Comparison of ENCODE assay signal across 9 cellular contexts in genomic region chr2:109143214-109144187, GRCh38. TPM values are rescaled to one million over a fixed set of nuclear protein-coding genes. Genes with fewer than 3 reads are reported as not detected.
DNase-seq lines count a peak whose midpoint lies in the region; ATAC-seq lines count a peak whose summit lies in the region.
"Had no signal": no experiment of that assay in that cellular context is flagged by ENCODE, and none has a peak within 500 bp of the region (broad histone marks: within the 10 kb centered on the region; RNA-seq: fewer than 3 reads in every experiment).

No MANE protein-coding gene starts in this region.

- H3K36me3 Mint-ChIP-seq in T-cell, result no peaks in the 10 kb centered on the region
- H3K36me3 Mint-ChIP-seq in activated naive CD8-positive, alpha-beta T cell treated with anti-CD3 and anti-CD28 coated beads, Interleukin-2, amount 50 U/mL, for 24 hours (ENCODE audit: low read depth), result no peaks in the 10 kb centered on the region

- no peak overlapping the region for H3K27ac Mint-ChIP-seq in T-cell
- H3K27ac Mint-ChIP-seq in activated naive CD8-positive, alpha-beta T cell treated with anti-CD3 and anti-CD28 coated beads, Interleukin-2, amount 50 U/mL, for 24 hours, result no peak overlapping the region

- POLR2A ChIA-PET in T-cell (lab: Charles Lee), result no interaction called here

- H3K4me1 Mint-ChIP-seq in T-cell, result peaks cover 31 to 40% (median 35%) of the 10 kb centered on the region in 3 donors
- peaks cover 40% of the 10 kb centered on the region for H3K4me1 Mint-ChIP-seq in activated naive CD8-positive, alpha-beta T cell treated with anti-CD3 and anti-CD28 coated beads, Interleukin-2, amount 50 U/mL, for 24 hours

- CTCF ChIA-PET in T-cell (lab: Charles Lee), result interaction anchor here in 1 of 2 donors (1.0 to 1.1 kb wide), 2 partner anchors 32 to 111 kb away, joined by 3 to 5 read pairs; no protein-coding TSS in a partner anchor

- in situ Hi-C loops in KBM-7 (cut with MboI; ENCODE audit: low pct_unique_long_range_greater_than_20kb, low sequenced_read_pairs), result loop anchor here (25.0 kb wide), 1 partner anchor 369 kb away; no protein-coding TSS in a partner anchor

- peaks cover 3 to 16% of the 10 kb centered on the region in 2 donors for H3K27me3 Mint-ChIP-seq in T-cell
- H3K27me3 Mint-ChIP-seq in activated naive CD8-positive, alpha-beta T cell treated with anti-CD3 and anti-CD28 coated beads, Interleukin-2, amount 50 U/mL, for 24 hours, result peaks cover 4% of the 10 kb centered on the region

- DNase-seq in EH (ENCODE audit: low read depth), result peak; percentile 21
- DNase-seq in T-cell, result peak in 33 of 34 experiments; percentile 24 to 77 (median 58)
- peak; percentile 23 for DNase-seq in activated naive CD8-positive, alpha-beta T cell treated with anti-CD3 and anti-CD28 coated beads, Interleukin-2, amount 50 U/mL, for 24 hours
- DNase-seq in KBM-7, result no peak
- DNase-seq in NCI-H69 (lab: John Stamatoyannopoulos, UW), result no peak
- DNase-seq in OCI-M1 (lab: John Stamatoyannopoulos, UW), result no peak
- DNase-seq in posterior cingulate gyrus, result no peak
- DNase-seq: ovary had no signal

- intact Hi-C loops in posterior cingulate gyrus (cut with DNase I), result no loop called here

- ATAC-seq in GM21825 (IDR thresholded peaks at IDR 0.05; ENCODE audit: unreplicated experiment) (peak; percentile 70), T-cell (replicated peaks in 1 of 4) (peak; percentile 84 to 86 (median 84))
- peak; percentile 79 for ATAC-seq in activated naive CD8-positive, alpha-beta T cell treated with anti-CD3 and anti-CD28 coated beads, Interleukin-2, amount 50 U/mL, for 24 hours

- no peaks in the 10 kb centered on the region for H3K9me3 Mint-ChIP-seq in T-cell
- H3K9me3 Mint-ChIP-seq in activated naive CD8-positive, alpha-beta T cell treated with anti-CD3 and anti-CD28 coated beads, Interleukin-2, amount 50 U/mL, for 24 hours, result no peaks in the 10 kb centered on the region

- H3K4me3 Mint-ChIP-seq in T-cell, result peak overlapping the region; percentile 1 to 60 (median 34)
- no peak overlapping the region for H3K4me3 Mint-ChIP-seq in activated naive CD8-positive, alpha-beta T cell treated with anti-CD3 and anti-CD28 coated beads, Interleukin-2, amount 50 U/mL, for 24 hours

RNA-seq across cellular contexts. Expression of gene SH3RF3, which starts 14.5 kb away (rescaled TPM):
- total RNA-seq in T-cell, result 1 to 10 TPM; 1.8 to 4.6 (median 3.6) TPM

Comparison
In these comparisons a context has a peak if more than half of its experiments do, and no peak if none do; other contexts are left out.
1. DNase-seq: peak in EH (single experiment), T-cell (33 of 34) and activated naive CD8-positive, alpha-beta T cell treated with anti-CD3 and anti-CD28 coated beads, Interleukin-2, amount 50 U/mL, for 24 hours (single experiment); none in KBM-7 (single experiment), NCI-H69 (single experiment), OCI-M1 (single experiment) and posterior cingulate gyrus (0 of 10).
2. Peak in every context shown above with its lines, with median percentiles within 50 percentile points of each other: ATAC-seq.